ENCODE assay signal across 8 cellular contexts in genomic region chr6:153312633-153313032, GRCh38.
A peak's percentile ranks its signal among the peaks of the same experiment; 100 is the strongest.
DNase-seq lines count a peak whose midpoint lies in the region; ATAC-seq, FAIRE-seq and TF ChIP-seq lines count a peak whose summit lies in the region.

No MANE protein-coding gene starts in this region.

- H2AFZ ChIP-seq in keratinocyte (ENCODE audit: control insufficient read depth, low read length): no peak overlapping the region

- no peak overlapping the region for H3K4me2 ChIP-seq in keratinocyte (ENCODE audit: control insufficient read depth, extremely low read depth, insufficient read depth, low read depth, low read length)

- peak; percentile 70 for DNase-seq in NCI-H748 (lab: John Stamatoyannopoulos, UW; ENCODE audit: unreplicated experiment)
- peak in 6 of 7 donors; percentile 21 to 64 (median 30) for DNase-seq in adrenal gland
- no peak for DNase-seq in keratinocyte (ENCODE audit: low read depth, low spot score)
- DNase-seq in urothelium cell line (ENCODE audit: low spot score): peak; percentile 50
- no peak for DNase-seq in coronary artery (ENCODE audit: low spot score)

- no peak overlapping the region for H3K9ac ChIP-seq in keratinocyte (ENCODE audit: control insufficient read depth, extremely low read depth, insufficient read depth, low read length)

- H3K9me3 ChIP-seq in adrenal gland (replicated peaks in 1 of 3): no peaks in the 10 kb centered on the region
- no peaks in the 10 kb centered on the region for H3K9me3 ChIP-seq in keratinocyte (ENCODE audit: control insufficient read depth, low read depth, low read length)

- no peaks in the 10 kb centered on the region for H3K79me2 ChIP-seq in keratinocyte (ENCODE audit: control insufficient read depth, insufficient read depth, low read length)

- no peaks in the 10 kb centered on the region for H3K36me3 ChIP-seq in adrenal gland (replicated peaks in 1 of 2)
- H3K36me3 ChIP-seq in keratinocyte (ENCODE audit: control insufficient read depth in 2 of 2, extremely low read depth in 1 of 2, insufficient read depth in 2 of 2, low read length in 2 of 2): no peaks in the 10 kb centered on the region

- WGBS in adrenal gland, 4 donors: 23 to 29% (median 27%) methylated on average over 3 of the region's 3 CpGs

- no peaks in the 10 kb centered on the region for H3K4me1 ChIP-seq in adrenal gland (replicated peaks in 1 of 2)
- no peaks in the 10 kb centered on the region for H3K4me1 ChIP-seq in keratinocyte (ENCODE audit: control insufficient read depth, extremely low read depth, insufficient read depth, low read length)

- intact Hi-C loops in adrenal gland (cut with DNase I): no loop called here

- H3K9me1 ChIP-seq in keratinocyte (ENCODE audit: control insufficient read depth, extremely low read depth, insufficient read depth, low read length): no peaks in the 10 kb centered on the region

- no peaks in the 10 kb centered on the region for H4K20me1 ChIP-seq in keratinocyte (ENCODE audit: control insufficient read depth, extremely low read depth, insufficient read depth, low read length)

- H3K27me3 ChIP-seq in adrenal gland: peaks cover 4% of the 10 kb centered on the region
- H3K27me3 ChIP-seq in keratinocyte (ENCODE audit: control insufficient read depth, extremely low read depth, insufficient read depth, low read length): no peaks in the 10 kb centered on the region

- H3K27ac ChIP-seq in C4-2B: no peak overlapping the region
- H3K27ac ChIP-seq in adrenal gland: no peak overlapping the region
- H3K27ac ChIP-seq in keratinocyte (ENCODE audit: control insufficient read depth, insufficient read depth, low read length): no peak overlapping the region
- H3K27ac ChIP-seq in coronary artery: no peak overlapping the region

- dilution Hi-C loops in keratinocyte (cut with MboI; ENCODE audit: extremely low pct_ligation_motif_present, low sequenced_read_pairs): no loop called here

- no peak for FAIRE-seq in keratinocyte (lab: Jason Lieb, UNC)
- peak; percentile 56 for FAIRE-seq in urothelium cell line (lab: Jason Lieb, UNC)

- ATAC-seq in GM18519 (IDR thresholded peaks at IDR 0.05; ENCODE audit: low FRiP score, unreplicated experiment) (peak; percentile 82), HG03521 (IDR thresholded peaks at IDR 0.05; ENCODE audit: unreplicated experiment) (peak; percentile 62)

- TF ChIP-seq CTCF in C4-2B (conservative IDR thresholded peaks at IDR 0.05): peak; percentile 64
- TF ChIP-seq CTCF in adrenal gland (IDR thresholded peaks at IDR 0.05): no peak
- peak; percentile 29 to 76 (median 36) for TF ChIP-seq CTCF in keratinocyte (optimal IDR thresholded peaks at IDR 0.05 in 1 of 3, IDR thresholded peaks at IDR 0.05 in 1 of 3, conservative IDR thresholded peaks at IDR 0.05 in 1 of 3; ENCODE audit: extremely low read depth in 1 of 3, insufficient read depth in 2 of 3, low read length in 3 of 3)
- no peak for TF ChIP-seq CTCF in coronary artery (IDR thresholded peaks at IDR 0.05)

- H3K4me3 ChIP-seq in adrenal gland (no peak overlapping the region), keratinocyte (ENCODE audit: control insufficient read depth in 2 of 3, extremely low read depth in 1 of 3, insufficient read depth in 2 of 3, low read depth in 1 of 3, low read length in 3 of 3) (no peak overlapping the region), coronary artery (no peak overlapping the region)

- TF ChIP-seq POLR2A in adrenal gland (IDR thresholded peaks at IDR 0.05): no peak

Comparison
In these comparisons a context has a peak if more than half of its experiments do, and no peak if none do; other contexts are left out.
1. CTCF ChIP-seq: peak in C4-2B (single experiment) and keratinocyte (3 of 3); none in adrenal gland (0 of 6) and coronary artery (single experiment).
2. DNase-seq: peak in NCI-H748 (single experiment), adrenal gland (6 of 7) and urothelium cell line (single experiment); none in keratinocyte (single experiment) and coronary artery (single experiment).